In genomic region chr3:118772036-118773030, GRCh38 we compare ENCODE assay signal across 9 cellular contexts.
DNase-seq lines count a peak whose midpoint lies in the region; ATAC-seq, FAIRE-seq and TF ChIP-seq lines count a peak whose summit lies in the region.
"Had no signal": no experiment of that assay in that cellular context is flagged by ENCODE, and none has a peak within 500 bp of the region (broad histone marks: within the 10 kb centered on the region; RNA-seq: fewer than 3 reads in every experiment).

No MANE protein-coding gene starts in this region.

- peak; percentile 24 for DNase-seq in DMS53 (lab: John Stamatoyannopoulos, UW)
- DNase-seq in DMS53 treated with DMSO at 0.1 percent for 48 hours (lab: John Stamatoyannopoulos, UW; ENCODE audit: unreplicated experiment): no peak
- peak; percentile 28 for DNase-seq in NOMO-1 treated with dmso at 0.1 percent for 144 hours (lab: John Stamatoyannopoulos, UW; ENCODE audit: unreplicated experiment)
- DNase-seq in pancreas: peak in 2 of 6 donors; percentile 4 to 13
- DNase-seq in epidermal melanocyte (ENCODE audit: insufficient read length, low spot score): no peak
- no peak for DNase-seq in osteocyte (ENCODE audit: extremely low spot score, unreplicated experiment)
- no peak for DNase-seq in natural killer cell treated with Interleukin-12 subunit alpha and Interleukin-12 subunit beta and Interleukin-15 and Interleukin-18, amount 100 ng/mL, for 72 hours (ENCODE audit: low spot score)

- no peaks in the 10 kb centered on the region for H3K36me3 Mint-ChIP-seq in osteocyte (ENCODE audit: unreplicated experiment)
- no peaks in the 10 kb centered on the region for H3K36me3 Mint-ChIP-seq in natural killer cell treated with Interleukin-12 subunit alpha and Interleukin-12 subunit beta and Interleukin-15 and Interleukin-18, amount 100 ng/mL, for 72 hours

- ATAC-seq in HG02943 (IDR thresholded peaks at IDR 0.05; ENCODE audit: low read depth, unreplicated experiment) (peak; percentile 95), pancreas (peak; percentile 80 to 90 (median 82))
- ATAC-seq in natural killer cell treated with Interleukin-12 subunit alpha and Interleukin-12 subunit beta and Interleukin-15 and Interleukin-18, amount 100 ng/mL, for 72 hours: no peak

- FAIRE-seq in pancreas (lab: Jason Lieb, UNC): no peak
- FAIRE-seq: A204.1 had no signal

- no peaks in the 10 kb centered on the region for H3K9me3 Mint-ChIP-seq in osteocyte (ENCODE audit: unreplicated experiment)
- peaks cover 3% of the 10 kb centered on the region for H3K9me3 Mint-ChIP-seq in natural killer cell treated with Interleukin-12 subunit alpha and Interleukin-12 subunit beta and Interleukin-15 and Interleukin-18, amount 100 ng/mL, for 72 hours

- peaks cover 0 to 9% (median 7%) of the 10 kb centered on the region in 3 donors for H3K4me1 ChIP-seq in pancreas

- intact Hi-C loops in pancreas (cut with DNase I): no loop called here

- H3K36me3 ChIP-seq in pancreas: no peaks in the 10 kb centered on the region

- H3K27ac Mint-ChIP-seq in osteocyte (ENCODE audit: unreplicated experiment): no peak overlapping the region
- H3K27ac Mint-ChIP-seq in natural killer cell treated with Interleukin-12 subunit alpha and Interleukin-12 subunit beta and Interleukin-15 and Interleukin-18, amount 100 ng/mL, for 72 hours: no peak overlapping the region

- no peak overlapping the region for H3K4me3 ChIP-seq in pancreas

- no peaks in the 10 kb centered on the region for H3K4me1 Mint-ChIP-seq in osteocyte (ENCODE audit: unreplicated experiment)
- H3K4me1 Mint-ChIP-seq in natural killer cell treated with Interleukin-12 subunit alpha and Interleukin-12 subunit beta and Interleukin-15 and Interleukin-18, amount 100 ng/mL, for 72 hours (ENCODE audit: low read depth in 2 of 2): no peaks in the 10 kb centered on the region

- H3K9me3 ChIP-seq in pancreas: no peaks in the 10 kb centered on the region

- H3K27ac ChIP-seq in pancreas: peak overlapping the region in 1 of 4 donors; percentile 17

- peaks cover 7% of the 10 kb centered on the region for H3K27me3 Mint-ChIP-seq in osteocyte (ENCODE audit: unreplicated experiment)
- no peaks in the 10 kb centered on the region for H3K27me3 Mint-ChIP-seq in natural killer cell treated with Interleukin-12 subunit alpha and Interleukin-12 subunit beta and Interleukin-15 and Interleukin-18, amount 100 ng/mL, for 72 hours

- no peaks in the 10 kb centered on the region for H3K27me3 ChIP-seq in pancreas

- WGBS in pancreas, 2 donors: 26 to 29% methylated on average over 2 of the region's 2 CpGs

- TF ChIP-seq CTCF in pancreas (IDR thresholded peaks at IDR 0.05) (no peak), osteocyte (IDR thresholded peaks at IDR 0.05) (no peak)

- no peak overlapping the region for H3K4me3 Mint-ChIP-seq in osteocyte (ENCODE audit: unreplicated experiment)
- no peak overlapping the region for H3K4me3 Mint-ChIP-seq in natural killer cell treated with Interleukin-12 subunit alpha and Interleukin-12 subunit beta and Interleukin-15 and Interleukin-18, amount 100 ng/mL, for 72 hours

Comparison
In these comparisons a context has a peak if more than half of its experiments do, and no peak if none do; other contexts are left out.
1. DNase-seq: peak in DMS53 (single experiment) and NOMO-1 treated with dmso at 0.1 percent for 144 hours (single experiment); none in DMS53 treated with DMSO at 0.1 percent for 48 hours (single experiment), epidermal melanocyte (single experiment), osteocyte (single experiment) and natural killer cell treated with Interleukin-12 subunit alpha and Interleukin-12 subunit beta and Interleukin-15 and Interleukin-18, amount 100 ng/mL, for 72 hours (single experiment).
2. ATAC-seq: peak in HG02943 (single experiment) and pancreas (4 of 4); none in natural killer cell treated with Interleukin-12 subunit alpha and Interleukin-12 subunit beta and Interleukin-15 and Interleukin-18, amount 100 ng/mL, for 72 hours (0 of 2).